Comparison of ENCODE assay signal across 16 cellular contexts in the genomic region with DNA sequence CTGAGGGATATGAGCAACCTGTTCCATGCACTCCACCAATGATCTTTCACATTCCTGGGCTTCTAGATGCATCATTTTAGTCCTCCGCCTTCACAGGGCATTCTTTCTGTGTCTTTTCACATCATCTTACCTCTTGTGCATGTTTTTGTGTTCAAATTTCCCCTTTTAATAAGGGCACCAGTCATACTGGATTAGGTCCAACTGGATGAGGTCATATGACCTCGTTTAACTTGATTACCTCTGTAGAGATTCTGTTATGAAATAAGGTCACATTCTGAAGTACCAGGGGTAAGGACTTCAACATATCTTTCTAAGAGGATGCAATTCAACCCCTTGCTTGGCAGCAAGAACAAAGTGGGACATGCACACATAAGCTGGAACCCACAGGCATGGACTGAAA.
"Had no signal": no experiment of that assay in that cellular context is flagged by ENCODE, and none has a peak within 500 bp of the region (broad histone marks: within the 10 kb centered on the region; RNA-seq: fewer than 3 reads in every experiment).

No MANE protein-coding gene starts in this region.

- H3K4me3 ChIP-seq: ascending aorta, cardiac muscle cell, tibial artery had no signal

- FAIRE-seq: small intestine, urothelium cell line had no signal

- DNase-seq: activated CD4-positive, alpha-beta memory T cell treated with anti-CD3 and anti-CD28 coated beads for 36 hours; activated CD4-positive, alpha-beta T cell treated with anti-CD3 and anti-CD28 coated beads for 36 hours; activated CD8-positive, alpha-beta memory T cell treated with anti-CD3 and anti-CD28 coated beads, Interleukin-2, amount 10 ng/mL, durations not matched to agents 7 days and 5 days; activated naive CD4-positive, alpha-beta T cell treated with anti-CD3 and anti-CD28 coated beads for 36 hours; activated naive CD8-positive, alpha-beta T cell treated with anti-CD3 and anti-CD28 coated beads, Interleukin-2, amount 50 U/mL, for 24 hours; activated T-cell treated with anti-CD3 and anti-CD28 coated beads, Interleukin-2, amount 50 U/mL, for 1 hour; mesendoderm; posterior cingulate gyrus; right cardiac atrium; small intestine; stimulated activated CD4-positive, alpha-beta T cell treated with anti-CD3 and anti-CD28 coated beads, Interleukin-4, amount 100 ng/mL, for 24 hours; stimulated activated naive CD4-positive, alpha-beta T cell; tibial artery had no signal
